ENCODE assay signal across 1 cellular context in the genomic region with DNA sequence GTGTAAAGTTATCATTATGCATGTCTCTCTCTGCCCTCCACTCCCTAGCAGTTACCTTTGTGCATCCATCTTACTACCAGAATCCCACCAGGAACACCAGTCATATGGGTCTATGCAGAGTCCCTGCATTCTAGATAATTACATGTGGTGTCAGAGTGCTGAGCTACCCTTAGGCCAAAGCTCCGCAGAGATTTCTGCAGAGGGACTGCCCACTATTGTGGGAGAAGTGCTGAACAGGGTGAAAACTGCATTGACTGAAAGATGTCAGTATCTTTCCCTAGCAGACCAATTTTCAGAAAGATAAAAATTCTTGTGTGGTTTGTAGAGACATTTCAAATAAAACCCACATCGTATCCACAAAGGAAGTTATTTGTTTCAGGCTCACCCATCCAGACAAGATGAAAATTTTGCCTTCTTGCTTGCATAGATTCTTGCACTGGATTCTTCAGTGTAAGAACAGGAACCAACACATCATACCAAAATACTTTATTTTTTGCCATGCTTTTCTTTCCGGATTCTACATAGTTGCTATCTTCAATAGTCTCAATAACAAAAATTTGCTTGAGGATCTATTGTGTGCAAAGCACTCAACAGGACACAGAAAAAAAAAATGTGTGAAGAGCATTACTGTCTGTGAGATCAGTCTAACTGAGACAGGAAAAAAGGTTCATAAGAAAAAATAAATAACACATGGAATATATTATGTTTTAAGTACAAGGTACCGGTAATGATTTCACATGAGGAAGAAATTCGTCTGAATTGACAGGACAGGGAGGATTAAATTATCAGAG.
TF ChIP-seq lines count a peak whose summit lies in the region.

No MANE protein-coding gene starts in this region.

TF ChIP-seq in IMR-90, 13 proteins besides CTCF, POLR2A, EP300 and RAD21:
- no peak for TF ChIP-seq MAZ (IDR thresholded peaks at IDR 0.05; ENCODE audit: borderline replicate concordance, low read depth, low read length)
- no peak for TF ChIP-seq CHD1 (IDR thresholded peaks at IDR 0.05; ENCODE audit: low read depth, low read length)
- no peak for TF ChIP-seq RFX5 (IDR thresholded peaks at IDR 0.05; ENCODE audit: low read depth, low read length)
- TF ChIP-seq NFE2L2 (IDR thresholded peaks at IDR 0.05; ENCODE audit: low read depth, low read length): no peak
- TF ChIP-seq CEBPB (IDR thresholded peaks at IDR 0.05; ENCODE audit: low read depth, low read length): no peak
- no peak for TF ChIP-seq MAFK (IDR thresholded peaks at IDR 0.05; ENCODE audit: low read depth, low read length)
- TF ChIP-seq SMC3 (IDR thresholded peaks at IDR 0.05; ENCODE audit: low read depth, low read length): no peak
- TF ChIP-seq RCOR1 (IDR thresholded peaks at IDR 0.05; ENCODE audit: insufficient replicate concordance, low read length): no peak
- no peak for TF ChIP-seq FOS (IDR thresholded peaks at IDR 0.05; ENCODE audit: low read depth, low read length)
- TF ChIP-seq, protein P1, sequence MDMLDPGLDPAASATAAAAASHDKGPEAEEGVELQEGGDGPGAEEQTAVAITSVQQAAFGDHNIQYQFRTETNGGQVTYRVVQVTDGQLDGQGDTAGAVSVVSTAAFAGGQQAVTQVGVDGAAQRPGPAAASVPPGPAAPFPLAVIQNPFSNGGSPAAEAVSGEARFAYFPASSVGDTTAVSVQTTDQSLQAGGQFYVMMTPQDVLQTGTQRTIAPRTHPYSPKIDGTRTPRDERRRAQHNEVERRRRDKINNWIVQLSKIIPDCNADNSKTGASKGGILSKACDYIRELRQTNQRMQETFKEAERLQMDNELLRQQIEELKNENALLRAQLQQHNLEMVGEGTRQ (IDR thresholded peaks at IDR 0.05; ENCODE audit: low read depth, low read length): no peak
- no peak for TF ChIP-seq BHLHE40 (IDR thresholded peaks at IDR 0.05; ENCODE audit: low read depth, low read length)
- no peak for TF ChIP-seq MXI1 (IDR thresholded peaks at IDR 0.05; ENCODE audit: borderline replicate concordance, low read depth, low read length)
- TF ChIP-seq, protein P2, sequence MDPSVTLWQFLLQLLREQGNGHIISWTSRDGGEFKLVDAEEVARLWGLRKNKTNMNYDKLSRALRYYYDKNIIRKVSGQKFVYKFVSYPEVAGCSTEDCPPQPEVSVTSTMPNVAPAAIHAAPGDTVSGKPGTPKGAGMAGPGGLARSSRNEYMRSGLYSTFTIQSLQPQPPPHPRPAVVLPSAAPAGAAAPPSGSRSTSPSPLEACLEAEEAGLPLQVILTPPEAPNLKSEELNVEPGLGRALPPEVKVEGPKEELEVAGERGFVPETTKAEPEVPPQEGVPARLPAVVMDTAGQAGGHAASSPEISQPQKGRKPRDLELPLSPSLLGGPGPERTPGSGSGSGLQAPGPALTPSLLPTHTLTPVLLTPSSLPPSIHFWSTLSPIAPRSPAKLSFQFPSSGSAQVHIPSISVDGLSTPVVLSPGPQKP (IDR thresholded peaks at IDR 0.05; ENCODE audit: borderline replicate concordance, low read depth, low read length): no peak
